ENCODE assay signal across 15 cellular contexts in genomic region chr12:38782393-38782792, GRCh38.
"Had no signal": no experiment of that assay in that cellular context is flagged by ENCODE, and none has a peak within 500 bp of the region (broad histone marks: within the 10 kb centered on the region; RNA-seq: fewer than 3 reads in every experiment).

No MANE protein-coding gene starts in this region.

- H3K27ac ChIP-seq: breast epithelium, suprapubic skin had no signal

- H3K4me3 Mint-ChIP-seq: activated CD8-positive, alpha-beta memory T cell treated with anti-CD3 and anti-CD28 coated beads, Interleukin-2, amount 10 ng/mL, durations not matched to agents 7 days and 5 days; activated naive CD8-positive, alpha-beta T cell; endodermal cell; type B pancreatic cell had no signal

- H3K27me3 ChIP-seq: breast epithelium, suprapubic skin had no signal

- H3K4me1 ChIP-seq: breast epithelium, suprapubic skin had no signal

- DNase-seq: activated CD4-positive, alpha-beta T cell treated with anti-CD3 and anti-CD28 coated beads, Interleukin-2, amount 50 U/mL, for 1 hour; activated CD8-positive, alpha-beta memory T cell treated with anti-CD3 and anti-CD28 coated beads, Interleukin-2, amount 10 ng/mL, durations not matched to agents 7 days and 5 days; activated gamma-delta T cell; activated T-cell treated with anti-CD3 and anti-CD28 coated beads, Interleukin-2, amount 50 U/mL, for 48 hours; aorta; endodermal cell; erythroblast; hippocampal formation; kidney glomerular epithelial cell; stimulated activated CD4-positive, alpha-beta T cell treated with anti-CD3 and anti-CD28 coated beads, Interleukin-2, amount 100 ng/mL, for 48 hours; stimulated activated naive CD8-positive, alpha-beta T cell treated with anti-CD3 and anti-CD28 coated beads, Interleukin-15, Interleukin-2, amounts not matched to agents 100 U/mL and 50 U/mL, for 24 hours had no signal

- ATAC-seq: activated CD8-positive, alpha-beta memory T cell treated with anti-CD3 and anti-CD28 coated beads, Interleukin-2, amount 10 ng/mL, durations not matched to agents 7 days and 5 days; stimulated activated naive CD8-positive, alpha-beta T cell treated with anti-CD3 and anti-CD28 coated beads, Interleukin-15, Interleukin-2, amounts not matched to agents 100 U/mL and 50 U/mL, for 24 hours had no signal

- H3K4me3 ChIP-seq: breast epithelium, suprapubic skin had no signal

- H3K36me3 Mint-ChIP-seq: activated CD8-positive, alpha-beta memory T cell treated with anti-CD3 and anti-CD28 coated beads, Interleukin-2, amount 10 ng/mL, durations not matched to agents 7 days and 5 days; type B pancreatic cell had no signal

- H3K27ac Mint-ChIP-seq: activated CD8-positive, alpha-beta memory T cell treated with anti-CD3 and anti-CD28 coated beads, Interleukin-2, amount 10 ng/mL, durations not matched to agents 7 days and 5 days; activated naive CD8-positive, alpha-beta T cell; endodermal cell; type B pancreatic cell had no signal

- H3K27me3 Mint-ChIP-seq: activated CD8-positive, alpha-beta memory T cell treated with anti-CD3 and anti-CD28 coated beads, Interleukin-2, amount 10 ng/mL, durations not matched to agents 7 days and 5 days; activated naive CD8-positive, alpha-beta T cell; type B pancreatic cell had no signal

- H3K4me1 Mint-ChIP-seq: activated CD8-positive, alpha-beta memory T cell treated with anti-CD3 and anti-CD28 coated beads, Interleukin-2, amount 10 ng/mL, durations not matched to agents 7 days and 5 days; endodermal cell had no signal
